8 cellular contexts compared by ENCODE assay signal in genomic region chr5:6722015-6722414, GRCh38. TPM values are rescaled to one million over a fixed set of nuclear protein-coding genes. Genes with fewer than 3 reads are reported as not detected.
DNase-seq lines count a peak whose midpoint lies in the region; ATAC-seq lines count a peak whose summit lies in the region.
"Had no signal": no experiment of that assay in that cellular context is flagged by ENCODE, and none has a peak within 500 bp of the region (broad histone marks: within the 10 kb centered on the region; RNA-seq: fewer than 3 reads in every experiment).

No MANE protein-coding gene starts in this region.

- H3K4me1 Mint-ChIP-seq in activated T-helper 2 cell treated with anti-CD3 and anti-CD28 coated beads, Interferon-gamma antibody, Interleukin-2, Interleukin-4, amounts not matched to agents 10 μg/mL and 5 μg/mL and 100 μg/mL, durations not matched to agents 14 hours and 24 hours and 36 hours (ENCODE audit: low read depth): peaks cover 67% of the 10 kb centered on the region
- H3K4me1 Mint-ChIP-seq in naive thymus-derived CD4-positive, alpha-beta T cell: peaks cover 84 to 100% (median 93%) of the 10 kb centered on the region in 7 donors

- POLR2A ChIA-PET in naive thymus-derived CD4-positive, alpha-beta T cell (lab: Charles Lee): interaction anchor here (1.2 to 2.2 kb wide), 4 partner anchors 10 to 1300 kb away, joined by 4 to 6 read pairs (median 5); partner anchors contain the start of genes ICE1, NSUN2 and SRD5A1

- no peaks in the 10 kb centered on the region for H3K9me3 ChIP-seq in naive thymus-derived CD4-positive, alpha-beta T cell (ENCODE audit: control insufficient read depth in 2 of 3, low read length in 3 of 3)

- no peak overlapping the region for H3K4me3 ChIP-seq in naive thymus-derived CD4-positive, alpha-beta T cell (ENCODE audit: low read length)

- intact Hi-C loops in activated T-helper 2 cell treated with anti-CD3 and anti-CD28 coated beads, Interferon-gamma antibody, Interleukin-2, Interleukin-4, amounts not matched to agents 10 μg/mL and 5 μg/mL and 100 μg/mL, durations not matched to agents 14 hours and 24 hours and 36 hours (cut with micrococcal nuclease): no loop called here
- intact Hi-C loops in naive thymus-derived CD4-positive, alpha-beta T cell (cut with micrococcal nuclease): no loop called here

- H3K27ac Mint-ChIP-seq in activated T-helper 2 cell treated with anti-CD3 and anti-CD28 coated beads, Interferon-gamma antibody, Interleukin-2, Interleukin-4, amounts not matched to agents 10 μg/mL and 5 μg/mL and 100 μg/mL, durations not matched to agents 14 hours and 24 hours and 36 hours: peak overlapping the region; percentile 51
- H3K27ac Mint-ChIP-seq in naive thymus-derived CD4-positive, alpha-beta T cell: peak overlapping the region in 7 of 9 donors; percentile 40 to 76 (median 64)

- peak overlapping the region; percentile 27 for H3K4me3 Mint-ChIP-seq in activated T-helper 2 cell treated with anti-CD3 and anti-CD28 coated beads, Interferon-gamma antibody, Interleukin-2, Interleukin-4, amounts not matched to agents 10 μg/mL and 5 μg/mL and 100 μg/mL, durations not matched to agents 14 hours and 24 hours and 36 hours (ENCODE audit: low read depth)
- peak overlapping the region; percentile 10 to 78 (median 63) for H3K4me3 Mint-ChIP-seq in naive thymus-derived CD4-positive, alpha-beta T cell

- no peak overlapping the region for H3K27ac ChIP-seq in naive thymus-derived CD4-positive, alpha-beta T cell (ENCODE audit: low read depth, low read length)
- H3K27ac ChIP-seq: VCaP had no signal

- H3K27me3 Mint-ChIP-seq in activated T-helper 2 cell treated with anti-CD3 and anti-CD28 coated beads, Interferon-gamma antibody, Interleukin-2, Interleukin-4, amounts not matched to agents 10 μg/mL and 5 μg/mL and 100 μg/mL, durations not matched to agents 14 hours and 24 hours and 36 hours (ENCODE audit: low read depth): no peaks in the 10 kb centered on the region
- H3K27me3 Mint-ChIP-seq in naive thymus-derived CD4-positive, alpha-beta T cell: no peaks in the 10 kb centered on the region

- peak; percentile 49 for ATAC-seq in GM19035 (IDR thresholded peaks at IDR 0.05; ENCODE audit: unreplicated experiment)
- peak; percentile 39 for ATAC-seq in HG03039 (IDR thresholded peaks at IDR 0.05; ENCODE audit: unreplicated experiment)
- ATAC-seq in naive thymus-derived CD4-positive, alpha-beta T cell: no peak
- no peak for ATAC-seq in GM21367 (IDR thresholded peaks at IDR 0.05; ENCODE audit: unreplicated experiment)

- no peak for DNase-seq in activated T-helper 2 cell treated with anti-CD3 and anti-CD28 coated beads, Interferon-gamma antibody, Interleukin-2, Interleukin-4, amounts not matched to agents 10 μg/mL and 5 μg/mL and 100 μg/mL, durations not matched to agents 14 hours and 24 hours and 36 hours (ENCODE audit: low spot score)
- no peak for DNase-seq in naive thymus-derived CD4-positive, alpha-beta T cell
- DNase-seq in anterior cingulate cortex (lab: John Stamatoyannopoulos, UW): no peak
- no peak for DNase-seq in NCI-H187 treated with DMSO at 0.1 percent for 48 hours (lab: John Stamatoyannopoulos, UW)

- peaks cover 29 to 49% of the 10 kb centered on the region in 2 donors for H3K4me1 ChIP-seq in naive thymus-derived CD4-positive, alpha-beta T cell (ENCODE audit: control insufficient read depth in 2 of 2, insufficient read depth in 2 of 2, low read length in 2 of 2)

- CTCF ChIA-PET in naive thymus-derived CD4-positive, alpha-beta T cell (lab: Charles Lee): interaction anchor here (0.6 kb wide), 1 partner anchor 172 kb away, joined by 3 read pairs; no protein-coding TSS in a partner anchor

- no peaks in the 10 kb centered on the region for H3K9me3 Mint-ChIP-seq in activated T-helper 2 cell treated with anti-CD3 and anti-CD28 coated beads, Interferon-gamma antibody, Interleukin-2, Interleukin-4, amounts not matched to agents 10 μg/mL and 5 μg/mL and 100 μg/mL, durations not matched to agents 14 hours and 24 hours and 36 hours
- H3K9me3 Mint-ChIP-seq in naive thymus-derived CD4-positive, alpha-beta T cell: peaks cover 0 to 4% (median 0%) of the 10 kb centered on the region in 11 donors

- H3K36me3 Mint-ChIP-seq in activated T-helper 2 cell treated with anti-CD3 and anti-CD28 coated beads, Interferon-gamma antibody, Interleukin-2, Interleukin-4, amounts not matched to agents 10 μg/mL and 5 μg/mL and 100 μg/mL, durations not matched to agents 14 hours and 24 hours and 36 hours (ENCODE audit: low read depth): peaks cover 53% of the 10 kb centered on the region
- H3K36me3 Mint-ChIP-seq in naive thymus-derived CD4-positive, alpha-beta T cell: peaks cover 0 to 30% (median 8%) of the 10 kb centered on the region in 5 donors

- no peaks in the 10 kb centered on the region for H3K27me3 ChIP-seq in naive thymus-derived CD4-positive, alpha-beta T cell (ENCODE audit: control insufficient read depth in 2 of 2, insufficient read depth in 2 of 2, low read length in 2 of 2)

- H3K36me3 ChIP-seq in naive thymus-derived CD4-positive, alpha-beta T cell (ENCODE audit: control insufficient read depth in 2 of 3, insufficient read depth in 3 of 3, low read length in 3 of 3): peaks cover 0 to 21% (median 3%) of the 10 kb centered on the region in 3 experiments

RNA-seq across cellular contexts. Expression of gene TENT4A, which starts 8.8 kb away (rescaled TPM):
- 39.4 and 40.1 TPM in 2 replicates for total RNA-seq in activated T-helper 2 cell treated with anti-CD3 and anti-CD28 coated beads, Interferon-gamma antibody, Interleukin-2, Interleukin-4, amounts not matched to agents 10 μg/mL and 5 μg/mL and 100 μg/mL, durations not matched to agents 14 hours and 24 hours and 36 hours
- total RNA-seq in naive thymus-derived CD4-positive, alpha-beta T cell: 10 to 100 TPM; 34.9 to 61.4 (median 52.2) TPM
- 1 to 10 TPM; 1.6 to 2.2 TPM for polyA plus RNA-seq in naive thymus-derived CD4-positive, alpha-beta T cell

Comparison
In these comparisons a context has a peak if more than half of its experiments do, and no peak if none do; other contexts are left out.
1. ATAC-seq: peak in GM19035 (single experiment) and HG03039 (single experiment); none in naive thymus-derived CD4-positive, alpha-beta T cell (single experiment) and GM21367 (single experiment).